32 cellular contexts compared by ENCODE assay signal in genomic region chr2:195047955-195048354, GRCh38.
"Had no signal": no experiment of that assay in that cellular context is flagged by ENCODE, and none has a peak within 500 bp of the region (broad histone marks: within the 10 kb centered on the region; RNA-seq: fewer than 3 reads in every experiment).

No MANE protein-coding gene starts in this region.

- H3K27ac ChIP-seq: adrenal gland, body of pancreas, brain microvascular endothelial cell, breast epithelium, VCaP had no signal

- ATAC-seq: activated CD8-positive, alpha-beta T cell treated with anti-CD3 and anti-CD28 coated beads for 36 hours; activated naive CD4-positive, alpha-beta T cell treated with anti-CD3 and anti-CD28 coated beads, Interleukin-2, amount 50 U/mL, for 72 hours; activated T-cell treated with anti-CD3 and anti-CD28 coated beads, Interleukin-2, amount 50 U/mL, for 4 hours; activated T-cell treated with anti-CD3 and anti-CD28 coated beads, Interleukin-2, amount 50 U/mL, for 72 hours; activated T-helper 17 cell treated with anti-CD3 and anti-CD28 coated beads, Interleukin-2, amount 50 U/mL, for 72 hours; body of pancreas had no signal

- H3K4me3 Mint-ChIP-seq: activated B cell treated with CpG ODN at 0.5 μM for 24 hours; activated CD4-positive, alpha-beta memory T cell treated with anti-CD3 and anti-CD28 coated beads for 36 hours; activated CD4-positive, alpha-beta T cell treated with anti-CD3 and anti-CD28 coated beads, Interleukin-2, amount 10 ng/mL, durations not matched to agents 24 days and 14 days; activated CD8-positive, alpha-beta T cell treated with anti-CD3 and anti-CD28 coated beads for 36 hours; activated naive CD4-positive, alpha-beta T cell treated with anti-CD3 and anti-CD28 coated beads for 36 hours; activated naive CD8-positive, alpha-beta T cell treated with anti-CD3 and anti-CD28 coated beads for 36 hours; activated T-cell treated with anti-CD3 and anti-CD28 coated beads, Interleukin-2, amount 50 U/mL, for 4 hours; activated T-cell treated with anti-CD3 and anti-CD28 coated beads, Interleukin-2, amount 50 U/mL, for 72 hours; activated T-helper 1 cell treated with anti-CD3 and anti-CD28 coated beads, Interleukin-12 subunit alpha, Interleukin-12 subunit beta, Interleukin-2, Interleukin-4 antibody, amounts not matched to agents 30 ng/mL and 10 ng/mL and 1 ng/mL, durations not matched to agents 14 hours and 24 hours and 36 hours; activated T-helper 17 cell treated with anti-CD3 and anti-CD28 coated beads, Interleukin-2, amount 50 U/mL, for 72 hours; T-helper 1 cell treated with Interleukin-12 subunit alpha and Interleukin-12 subunit beta and Interleukin-4 antibody, amounts not matched to agents 30 μg/mL and 1 μg/mL, for 36 hours; T-helper 2 cell treated with Interferon-gamma antibody and Interleukin-4, amounts not matched to agents 5 μg/mL and 100 μg/mL, for 36 hours had no signal

- H3K27me3 Mint-ChIP-seq: activated B cell treated with CpG ODN at 0.5 μM for 24 hours; activated CD4-positive, alpha-beta memory T cell treated with anti-CD3 and anti-CD28 coated beads for 36 hours; activated CD4-positive, alpha-beta T cell treated with anti-CD3 and anti-CD28 coated beads, Interleukin-2, amount 10 ng/mL, durations not matched to agents 24 days and 14 days; activated CD8-positive, alpha-beta T cell treated with anti-CD3 and anti-CD28 coated beads for 36 hours; activated naive CD8-positive, alpha-beta T cell treated with anti-CD3 and anti-CD28 coated beads for 36 hours had no signal

- H3K4me3 ChIP-seq: adrenal gland, body of pancreas, breast epithelium had no signal

- H3K36me3 ChIP-seq: adrenal gland, brain microvascular endothelial cell, breast epithelium had no signal

- H3K9me3 Mint-ChIP-seq: activated B cell treated with CpG ODN at 0.5 μM for 24 hours; activated CD4-positive, alpha-beta memory T cell treated with anti-CD3 and anti-CD28 coated beads for 36 hours; activated CD4-positive, alpha-beta T cell treated with anti-CD3 and anti-CD28 coated beads, Interleukin-2, amount 10 ng/mL, durations not matched to agents 24 days and 14 days; activated CD8-positive, alpha-beta T cell treated with anti-CD3 and anti-CD28 coated beads for 36 hours; activated naive CD4-positive, alpha-beta T cell treated with anti-CD3 and anti-CD28 coated beads for 36 hours; activated naive CD4-positive, alpha-beta T cell treated with anti-CD3 and anti-CD28 coated beads, Interleukin-2, amount 50 U/mL, for 72 hours; activated T-cell treated with anti-CD3 and anti-CD28 coated beads, Interleukin-2, amount 50 U/mL, for 4 hours; activated T-helper 1 cell treated with anti-CD3 and anti-CD28 coated beads, Interleukin-12 subunit alpha, Interleukin-12 subunit beta, Interleukin-2, Interleukin-4 antibody, amounts not matched to agents 30 ng/mL and 10 ng/mL and 1 ng/mL, durations not matched to agents 14 hours and 24 hours and 36 hours; activated T-helper 17 cell treated with anti-CD3 and anti-CD28 coated beads, Interleukin-2, amount 50 U/mL, for 72 hours; T-helper 1 cell treated with Interleukin-12 subunit alpha and Interleukin-12 subunit beta and Interleukin-4 antibody, amounts not matched to agents 30 μg/mL and 1 μg/mL, for 36 hours; T-helper 2 cell treated with Interferon-gamma antibody and Interleukin-4, amounts not matched to agents 5 μg/mL and 100 μg/mL, for 36 hours had no signal

- DNase-seq: activated B cell treated with CpG ODN at 0.5 μM for 24 hours; activated CD4-positive, alpha-beta memory T cell treated with anti-CD3 and anti-CD28 coated beads for 36 hours; activated CD4-positive, alpha-beta T cell treated with anti-CD3 and anti-CD28 coated beads for 4 hours; activated CD4-positive, alpha-beta T cell treated with anti-CD3 and anti-CD28 coated beads, Interleukin-2, amount 10 ng/mL, durations not matched to agents 24 days and 14 days; activated CD4-positive, alpha-beta T cell treated with anti-CD3 and anti-CD28 coated beads, Interleukin-2, amount 50 U/mL, for 1 hour; activated CD4-positive, alpha-beta T cell treated with anti-CD3 and anti-CD28 coated beads, Interleukin-2, amount 50 U/mL, for 4 hours; activated CD4-positive, CD25-positive, alpha-beta regulatory T cell treated with anti-CD3 and anti-CD28 coated beads, Interleukin-2, amount 50 U/mL, for 72 hours; activated CD8-positive, alpha-beta memory T cell treated with anti-CD3 and anti-CD28 coated beads, Interleukin-2, amount 50 U/mL, for 4 hours; activated CD8-positive, alpha-beta T cell treated with anti-CD3 and anti-CD28 coated beads for 36 hours; activated effector memory CD4-positive, alpha-beta T cell treated with anti-CD3 and anti-CD28 coated beads, Interleukin-2, amount 50 U/mL, for 16 hours; activated gamma-delta T cell treated with Interleukin-2 at 50 U/mL for 16 hours; activated naive CD4-positive, alpha-beta T cell; activated naive CD4-positive, alpha-beta T cell treated with anti-CD3 and anti-CD28 coated beads for 36 hours; activated naive CD4-positive, alpha-beta T cell treated with anti-CD3 and anti-CD28 coated beads, Interleukin-2, amount 50 U/mL, for 16 hours; activated naive CD8-positive, alpha-beta T cell treated with anti-CD3 and anti-CD28 coated beads for 36 hours; activated T-cell treated with anti-CD3 and anti-CD28 coated beads, Interleukin-2, amount 50 U/mL, for 4 hours; activated T-cell treated with anti-CD3 and anti-CD28 coated beads, Interleukin-2, amount 50 U/mL, for 72 hours; adrenal gland; amniotic stem cell; aorta; body of pancreas; brain microvascular endothelial cell; central memory CD4-positive, alpha-beta T cell; T-helper 2 cell; T-helper 9 cell had no signal

- H3K27ac Mint-ChIP-seq: activated B cell treated with CpG ODN at 0.5 μM for 24 hours; activated CD4-positive, alpha-beta memory T cell treated with anti-CD3 and anti-CD28 coated beads for 36 hours; activated CD4-positive, alpha-beta T cell treated with anti-CD3 and anti-CD28 coated beads, Interleukin-2, amount 10 ng/mL, durations not matched to agents 24 days and 14 days; activated CD8-positive, alpha-beta T cell treated with anti-CD3 and anti-CD28 coated beads for 36 hours; activated naive CD4-positive, alpha-beta T cell treated with anti-CD3 and anti-CD28 coated beads for 36 hours; activated naive CD4-positive, alpha-beta T cell treated with anti-CD3 and anti-CD28 coated beads, Interleukin-2, amount 50 U/mL, for 72 hours; activated naive CD8-positive, alpha-beta T cell treated with anti-CD3 and anti-CD28 coated beads for 36 hours; activated T-cell treated with anti-CD3 and anti-CD28 coated beads, Interleukin-2, amount 50 U/mL, for 72 hours; activated T-helper 1 cell treated with anti-CD3 and anti-CD28 coated beads, Interleukin-12 subunit alpha, Interleukin-12 subunit beta, Interleukin-2, Interleukin-4 antibody, amounts not matched to agents 30 ng/mL and 10 ng/mL and 1 ng/mL, durations not matched to agents 14 hours and 24 hours and 36 hours; activated T-helper 17 cell treated with anti-CD3 and anti-CD28 coated beads, Interleukin-2, amount 50 U/mL, for 72 hours; T-helper 1 cell treated with Interleukin-12 subunit alpha and Interleukin-12 subunit beta and Interleukin-4 antibody, amounts not matched to agents 30 μg/mL and 1 μg/mL, for 36 hours; T-helper 2 cell treated with Interferon-gamma antibody and Interleukin-4, amounts not matched to agents 5 μg/mL and 100 μg/mL, for 36 hours had no signal

- H3K4me1 Mint-ChIP-seq: activated B cell treated with CpG ODN at 0.5 μM for 24 hours; activated T-helper 17 cell treated with anti-CD3 and anti-CD28 coated beads, Interleukin-2, amount 50 U/mL, for 72 hours had no signal

- H3K36me3 Mint-ChIP-seq: activated CD4-positive, alpha-beta memory T cell treated with anti-CD3 and anti-CD28 coated beads for 36 hours; activated naive CD4-positive, alpha-beta T cell treated with anti-CD3 and anti-CD28 coated beads, Interleukin-2, amount 50 U/mL, for 72 hours; activated naive CD8-positive, alpha-beta T cell treated with anti-CD3 and anti-CD28 coated beads for 36 hours had no signal

- H3K4me1 ChIP-seq: adrenal gland, body of pancreas, breast epithelium had no signal

- H3K27me3 ChIP-seq: adrenal gland, body of pancreas, brain microvascular endothelial cell, breast epithelium had no signal
